28 cellular contexts compared by ENCODE assay signal in genomic region chr2:95079455-95079776, GRCh38. TPM values are rescaled to one million over a fixed set of nuclear protein-coding genes. Genes with fewer than 3 reads are reported as not detected.
DNase-seq lines count a peak whose midpoint lies in the region; ATAC-seq and TF ChIP-seq lines count a peak whose summit lies in the region.
"Had no signal": no experiment of that assay in that cellular context is flagged by ENCODE, and none has a peak within 500 bp of the region (broad histone marks: within the 10 kb centered on the region; RNA-seq: fewer than 3 reads in every experiment).

No MANE protein-coding gene starts in this region.

- no peak overlapping the region for H3K9ac ChIP-seq in iPS-20b (ENCODE audit: low read depth, low read length)

- no peak overlapping the region for H3K4me3 ChIP-seq in H7 (ENCODE audit: insufficient read depth, low read depth, low read length)
- H3K4me3 ChIP-seq in iPS-20b (ENCODE audit: low read length), result peak overlapping the region; percentile 51; the same call in 1 of the 2 replicates
- H3K4me3 ChIP-seq: A549, heart right ventricle, MG63, mucosa of descending colon, pancreas, skin epidermis, thyroid gland, vagina had no signal

- CTCF ChIA-PET in WTC11 (lab: Charles Lee), result interaction anchor here (0.6 to 5.2 kb wide), 32 partner anchors 8 to 930 kb away, joined by 3 to 66 read pairs (median 4); partner anchors contain the start of genes MRPS5, TEKT4 and ZNF514

- peaks cover 7% of the 10 kb centered on the region; the same call in 1 of the 2 replicates for H3K4me1 ChIP-seq in iPS-20b (ENCODE audit: insufficient read depth, low read length)

- H3K27me3 ChIP-seq in H7 (ENCODE audit: control insufficient read depth, insufficient read depth, low read length) (peaks cover 9% of the 10 kb centered on the region), iPS-20b (ENCODE audit: insufficient read depth, low read length) (peaks cover 34% of the 10 kb centered on the region; the same call in 1 of the 2 replicates)
- H3K27me3 ChIP-seq: pancreas, thyroid gland, vagina had no signal

- no peaks in the 10 kb centered on the region for H3K36me3 ChIP-seq in H7 (replicated peaks; ENCODE audit: control insufficient read depth, insufficient read depth, low read length)
- H3K36me3 ChIP-seq in iPS-20b (ENCODE audit: insufficient read depth, low read depth, low read length), result no peaks in the 10 kb centered on the region
- H3K36me3 ChIP-seq: heart right ventricle, MG63, pancreas, thyroid gland, vagina had no signal

- peaks cover 7% of the 10 kb centered on the region for H3K36me3 Mint-ChIP-seq in activated CD4-positive, alpha-beta T cell treated with anti-CD3 and anti-CD28 coated beads, Interleukin-2, amount 10 ng/mL, durations not matched to agents 24 days and 14 days (ENCODE audit: low read depth)
- peaks cover 4% of the 10 kb centered on the region for H3K36me3 Mint-ChIP-seq in WTC11
- H3K36me3 Mint-ChIP-seq: CD4-positive, alpha-beta memory T cell had no signal

- intact Hi-C loops in activated CD4-positive, alpha-beta T cell treated with anti-CD3 and anti-CD28 coated beads, Interleukin-2, amount 10 ng/mL, durations not matched to agents 24 days and 14 days (cut with micrococcal nuclease), result loop anchor here (2.0 kb wide), 1 partner anchor 85 kb away; the partner anchor contains the start of gene ZNF2

- no peak overlapping the region for H3K27ac ChIP-seq in iPS-20b (ENCODE audit: low read length)
- H3K27ac ChIP-seq: A549, heart right ventricle, pancreas, skin epidermis, thyroid gland, vagina had no signal

- no peak for TF ChIP-seq CTCF in WTC11 (IDR thresholded peaks at IDR 0.05)

- H3K9me3 ChIP-seq in iPS-20b (ENCODE audit: insufficient read depth, low read depth, low read length), result no peaks in the 10 kb centered on the region; the same call in 1 of the 2 replicates
- H3K9me3 ChIP-seq: A549, heart right ventricle, MG63, mucosa of descending colon, pancreas, thyroid gland, vagina had no signal

- ATAC-seq in WTC11, result peak; percentile 31
- ATAC-seq: pancreas had no signal

- peaks cover 47% of the 10 kb centered on the region for H3K4me1 Mint-ChIP-seq in activated CD4-positive, alpha-beta T cell treated with anti-CD3 and anti-CD28 coated beads, Interleukin-2, amount 10 ng/mL, durations not matched to agents 24 days and 14 days
- H3K4me1 Mint-ChIP-seq in WTC11, result peaks cover 24% of the 10 kb centered on the region

- no peaks in the 10 kb centered on the region for H3K27me3 Mint-ChIP-seq in activated CD4-positive, alpha-beta T cell treated with anti-CD3 and anti-CD28 coated beads, Interleukin-2, amount 10 ng/mL, durations not matched to agents 24 days and 14 days
- H3K27me3 Mint-ChIP-seq in WTC11 (ENCODE audit: low read depth), result peaks cover 6% of the 10 kb centered on the region
- H3K27me3 Mint-ChIP-seq: CD4-positive, alpha-beta memory T cell; stimulated activated naive CD8-positive, alpha-beta T cell treated with anti-CD3 and anti-CD28 coated beads, Interleukin-15, Interleukin-2, amounts not matched to agents 100 ng/mL and 50 ng/mL, for 24 hours had no signal

- POLR2A ChIA-PET in WTC11 (lab: Charles Lee), result interaction anchor here (0.7 kb wide), 1 partner anchor 197 kb away, joined by 6 read pairs; no protein-coding TSS in a partner anchor

- H3K4me3 Mint-ChIP-seq in activated CD4-positive, alpha-beta T cell treated with anti-CD3 and anti-CD28 coated beads, Interleukin-2, amount 10 ng/mL, durations not matched to agents 24 days and 14 days, result peak overlapping the region; percentile 62
- H3K4me3 Mint-ChIP-seq in WTC11, result no peak overlapping the region; the same call in 1 of the 2 replicates
- H3K4me3 Mint-ChIP-seq: activated T-cell treated with anti-CD3 and anti-CD28 coated beads, Interleukin-2, amount 50 U/mL, for 4 hours; nephron progenitor cell; stimulated activated naive CD8-positive, alpha-beta T cell treated with anti-CD3 and anti-CD28 coated beads, Interleukin-15, Interleukin-2, amounts not matched to agents 100 ng/mL and 50 ng/mL, for 24 hours had no signal

- peak overlapping the region; percentile 99 for H3K27ac Mint-ChIP-seq in activated CD4-positive, alpha-beta T cell treated with anti-CD3 and anti-CD28 coated beads, Interleukin-2, amount 10 ng/mL, durations not matched to agents 24 days and 14 days
- H3K27ac Mint-ChIP-seq in WTC11, result no peak overlapping the region
- H3K27ac Mint-ChIP-seq: nephron progenitor cell; stimulated activated naive CD8-positive, alpha-beta T cell treated with anti-CD3 and anti-CD28 coated beads, Interleukin-15, Interleukin-2, amounts not matched to agents 100 ng/mL and 50 ng/mL, for 24 hours had no signal

- no peak for DNase-seq in activated CD4-positive, alpha-beta T cell treated with anti-CD3 and anti-CD28 coated beads, Interleukin-2, amount 10 ng/mL, durations not matched to agents 24 days and 14 days
- DNase-seq in activated CD4-positive, alpha-beta T cell treated with anti-CD3 and anti-CD28 coated beads, Interleukin-2, amount 50 U/mL, for 1 hour, result no peak
- DNase-seq in H7 (peak; percentile 36), WTC11 (ENCODE audit: low spot score) (no peak), GF-D8 (lab: John Stamatoyannopoulos, UW) (no peak), NCI-H2171 treated with DMSO at 0.1 percent for 48 hours (lab: John Stamatoyannopoulos, UW) (no peak), ecto neural progenitor cell (ENCODE audit: low spot score) (no peak)
- DNase-seq: activated naive CD4-positive, alpha-beta T cell; activated T-cell treated with anti-CD3 and anti-CD28 coated beads, Interleukin-2, amount 50 U/mL, for 4 hours; DMS 273 treated with DMSO at 0.1 percent for 48 hours; heart right ventricle; MG63; mucosa of descending colon; NCI-H2029; NCI-H748 treated with DMSO at 0.1 percent for 48 hours; nephron progenitor cell; pancreas; retina; thyroid gland had no signal

- no peaks in the 10 kb centered on the region for H3K9me3 Mint-ChIP-seq in activated CD4-positive, alpha-beta T cell treated with anti-CD3 and anti-CD28 coated beads, Interleukin-2, amount 10 ng/mL, durations not matched to agents 24 days and 14 days
- H3K9me3 Mint-ChIP-seq in WTC11, result peaks cover 4% of the 10 kb centered on the region
- H3K9me3 Mint-ChIP-seq: activated T-cell treated with anti-CD3 and anti-CD28 coated beads, Interleukin-2, amount 50 U/mL, for 4 hours; CD4-positive, alpha-beta memory T cell; stimulated activated naive CD8-positive, alpha-beta T cell treated with anti-CD3 and anti-CD28 coated beads, Interleukin-15, Interleukin-2, amounts not matched to agents 100 ng/mL and 50 ng/mL, for 24 hours had no signal

TF ChIP-seq in WTC11, 78 proteins besides CTCF, POLR2A, EP300 and RAD21 (continues in another document):
- TF ChIP-seq HMGA2 (CRISPR knock-in tag; IDR thresholded peaks at IDR 0.05), result no peak
- TF ChIP-seq NR3C1 (CRISPR knock-in tag; conservative IDR thresholded peaks at IDR 0.05; ENCODE audit: low read depth), result no peak
- TF ChIP-seq RORB (CRISPR knock-in tag; IDR thresholded peaks at IDR 0.05), result no peak
- TF ChIP-seq MYBL2 (CRISPR knock-in tag; IDR thresholded peaks at IDR 0.05), result no peak
- TF ChIP-seq ZNF263 (CRISPR knock-in tag; IDR thresholded peaks at IDR 0.05; ENCODE audit: low read depth), result no peak
- TF ChIP-seq ZNF425 (CRISPR knock-in tag; conservative IDR thresholded peaks at IDR 0.05), result no peak
- TF ChIP-seq, protein P1, sequence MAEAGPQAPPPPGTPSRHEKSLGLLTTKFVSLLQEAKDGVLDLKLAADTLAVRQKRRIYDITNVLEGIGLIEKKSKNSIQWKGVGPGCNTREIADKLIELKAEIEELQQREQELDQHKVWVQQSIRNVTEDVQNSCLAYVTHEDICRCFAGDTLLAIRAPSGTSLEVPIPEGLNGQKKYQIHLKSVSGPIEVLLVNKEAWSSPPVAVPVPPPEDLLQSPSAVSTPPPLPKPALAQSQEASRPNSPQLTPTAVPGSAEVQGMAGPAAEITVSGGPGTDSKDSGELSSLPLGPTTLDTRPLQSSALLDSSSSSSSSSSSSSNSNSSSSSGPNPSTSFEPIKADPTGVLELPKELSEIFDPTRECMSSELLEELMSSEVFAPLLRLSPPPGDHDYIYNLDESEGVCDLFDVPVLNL (CRISPR knock-in tag; IDR thresholded peaks at IDR 0.05; ENCODE audit: borderline replicate concordance, low read depth), result no peak
- TF ChIP-seq, protein P2, sequence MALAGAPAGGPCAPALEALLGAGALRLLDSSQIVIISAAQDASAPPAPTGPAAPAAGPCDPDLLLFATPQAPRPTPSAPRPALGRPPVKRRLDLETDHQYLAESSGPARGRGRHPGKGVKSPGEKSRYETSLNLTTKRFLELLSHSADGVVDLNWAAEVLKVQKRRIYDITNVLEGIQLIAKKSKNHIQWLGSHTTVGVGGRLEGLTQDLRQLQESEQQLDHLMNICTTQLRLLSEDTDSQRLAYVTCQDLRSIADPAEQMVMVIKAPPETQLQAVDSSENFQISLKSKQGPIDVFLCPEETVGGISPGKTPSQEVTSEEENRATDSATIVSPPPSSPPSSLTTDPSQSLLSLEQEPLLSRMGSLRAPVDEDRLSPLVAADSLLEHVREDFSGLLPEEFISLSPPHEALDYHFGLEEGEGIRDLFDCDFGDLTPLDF (CRISPR knock-in tag; IDR thresholded peaks at IDR 0.05), result no peak
- TF ChIP-seq GRHL2 (CRISPR knock-in tag; IDR thresholded peaks at IDR 0.05; ENCODE audit: insufficient replicate concordance, severe bottlenecking), result no peak

RNA-seq across cellular contexts. Expression of gene MRPS5, which starts 42.2 kb away (rescaled TPM):
- 97.4 and 103 TPM in 2 replicates for total RNA-seq in activated CD4-positive, alpha-beta T cell treated with anti-CD3 and anti-CD28 coated beads, Interleukin-2, amount 10 ng/mL, durations not matched to agents 24 days and 14 days
- total RNA-seq in H7 (2014; rRNA removed; shearing (Covaris generic)), result 71.7 and 104 TPM in 2 replicates
- 60.4 to 70.3 TPM (median 62.2 TPM) in 3 replicates for total RNA-seq in WTC11 (2021)

RNA-seq across cellular contexts. Expression of gene MAL, which starts 53.9 kb away (rescaled TPM):
- total RNA-seq in activated CD4-positive, alpha-beta T cell treated with anti-CD3 and anti-CD28 coated beads, Interleukin-2, amount 10 ng/mL, durations not matched to agents 24 days and 14 days, result 166 and 167 TPM in 2 replicates
- 0.80 TPM in 1 of 2 replicates, not detected in the other for total RNA-seq in H7 (2014; rRNA removed; shearing (Covaris generic))
- 0.22 to 0.39 TPM in 2 of 3 replicates, not detected in the other for total RNA-seq in WTC11 (2021)
- total RNA-seq: H4, lung microvascular endothelial cell, SK-MEL-5 had no signal

Comparison
In these comparisons a context has a peak if more than half of its experiments do, and no peak if none do; other contexts are left out.
1. RNA of gene MAL, which starts 53.9 kb away (total RNA-seq): 166 to 167 TPM in activated CD4-positive, alpha-beta T cell treated with anti-CD3 and anti-CD28 coated beads, Interleukin-2, amount 10 ng/mL, durations not matched to agents 24 days and 14 days; 0.80 TPM in H7 and 0.22 to 0.39 TPM in WTC11; every median in the first group is over 10 times any median in the second.